ENCODE assay signal across 11 cellular contexts in genomic region chr5:159175547-159175946, GRCh38. TPM values are rescaled to one million over a fixed set of nuclear protein-coding genes. Genes with fewer than 3 reads are reported as not detected.
A peak's percentile ranks its signal among the peaks of the same experiment; 100 is the strongest.
DNase-seq lines count a peak whose midpoint lies in the region; ATAC-seq and TF ChIP-seq lines count a peak whose summit lies in the region.
"Had no signal": no experiment of that assay in that cellular context is flagged by ENCODE, and none has a peak within 500 bp of the region (broad histone marks: within the 10 kb centered on the region; RNA-seq: fewer than 3 reads in every experiment).

No MANE protein-coding gene starts in this region.

- ATAC-seq in DND-41 (ENCODE audit: insufficient read depth, low read depth) (peak; percentile 85), natural killer cell (peak in 2 of 3 donors; percentile 46 to 57), HG03135 (IDR thresholded peaks at IDR 0.05; ENCODE audit: unreplicated experiment) (no peak), GM21825 (IDR thresholded peaks at IDR 0.05; ENCODE audit: unreplicated experiment) (no peak)
- ATAC-seq: Panc1 had no signal

- H3K9me3 ChIP-seq in DND-41 (ENCODE audit: insufficient read depth, low read length, severe bottlenecking), result no peaks in the 10 kb centered on the region
- H3K9me3 ChIP-seq in endodermal cell (ENCODE audit: control insufficient read depth, low read length), result no peaks in the 10 kb centered on the region
- no peaks in the 10 kb centered on the region for H3K9me3 ChIP-seq in sigmoid colon

- H3K4me1 ChIP-seq in DND-41 (ENCODE audit: insufficient read depth, low read length), result peaks cover 11% of the 10 kb centered on the region
- peaks cover 2% of the 10 kb centered on the region for H3K4me1 ChIP-seq in endodermal cell (ENCODE audit: control insufficient read depth, insufficient read depth, low read length)
- peaks cover 0 to 49% (median 29%) of the 10 kb centered on the region in 4 donors for H3K4me1 ChIP-seq in sigmoid colon

- 40 to 79% methylated on average over 1 of the region's 1 CpG for WGBS in endodermal cell (ENCODE audit: insufficient coverage in 1 of 2, insufficient read length in 1 of 2), 2 experiments
- 51 to 64% methylated on average over 1 of the region's 1 CpG for WGBS in sigmoid colon, 2 donors

- H3K27me3 Mint-ChIP-seq in T-helper 1 cell treated with Interleukin-12 subunit alpha and Interleukin-12 subunit beta and Interleukin-4 antibody, amounts not matched to agents 30 μg/mL and 1 μg/mL, for 36 hours (ENCODE audit: low read depth), result no peaks in the 10 kb centered on the region
- H3K27me3 Mint-ChIP-seq in endodermal cell (ENCODE audit: insufficient read depth) (no peaks in the 10 kb centered on the region), natural killer cell (ENCODE audit: low read depth in 2 of 2) (no peaks in the 10 kb centered on the region)

- H3K4me3 ChIP-seq in DND-41 (ENCODE audit: low read depth in 1 of 2, low read length in 2 of 2) (no peak overlapping the region), endodermal cell (ENCODE audit: low read length) (no peak overlapping the region), sigmoid colon (no peak overlapping the region)

- no peak overlapping the region for H3K4me2 ChIP-seq in DND-41 (ENCODE audit: insufficient read depth, low read length)

- H3K4me1 Mint-ChIP-seq in T-helper 1 cell treated with Interleukin-12 subunit alpha and Interleukin-12 subunit beta and Interleukin-4 antibody, amounts not matched to agents 30 μg/mL and 1 μg/mL, for 36 hours (ENCODE audit: low read depth), result peaks cover 45% of the 10 kb centered on the region
- peaks cover 13% of the 10 kb centered on the region for H3K4me1 Mint-ChIP-seq in endodermal cell
- H3K4me1 Mint-ChIP-seq in natural killer cell, result peaks cover 13 to 19% of the 10 kb centered on the region in 2 donors

- H3K9ac ChIP-seq in DND-41 (ENCODE audit: low read depth, low read length) (no peak overlapping the region), endodermal cell (ENCODE audit: extremely low read depth, low read length, poor library complexity, severe bottlenecking) (no peak overlapping the region)

- intact Hi-C loops in natural killer cell (cut with micrococcal nuclease) (no loop called here), sigmoid colon (cut with DNase I) (no loop called here)

- 0 out of 2 replicates have a peak, but pooled peaks cover 6% of the 10 kb centered on the region for H3K79me2 ChIP-seq in DND-41 (ENCODE audit: insufficient read depth, low read length)

- H3K36me3 ChIP-seq in DND-41 (ENCODE audit: insufficient read depth, low read length) (peaks cover 77% of the 10 kb centered on the region), endodermal cell (ENCODE audit: control insufficient read depth, insufficient read depth, low read length) (peaks cover 39% of the 10 kb centered on the region), sigmoid colon (peaks cover 0 to 22% (median 0%) of the 10 kb centered on the region in 4 donors)

- TF ChIP-seq CTCF in DND-41 (IDR thresholded peaks at IDR 0.05; ENCODE audit: borderline replicate concordance, extremely low read depth, low read length, poor library complexity, severe bottlenecking) (no peak), endodermal cell (conservative IDR thresholded peaks at IDR 0.05) (no peak), natural killer cell (IDR thresholded peaks at IDR 0.05) (no peak), sigmoid colon (IDR thresholded peaks at IDR 0.05) (no peak)

- H3K9me3 Mint-ChIP-seq in T-helper 1 cell treated with Interleukin-12 subunit alpha and Interleukin-12 subunit beta and Interleukin-4 antibody, amounts not matched to agents 30 μg/mL and 1 μg/mL, for 36 hours, result no peaks in the 10 kb centered on the region
- H3K9me3 Mint-ChIP-seq in endodermal cell (no peaks in the 10 kb centered on the region), natural killer cell (no peaks in the 10 kb centered on the region)

- H3K36me3 Mint-ChIP-seq in T-helper 1 cell treated with Interleukin-12 subunit alpha and Interleukin-12 subunit beta and Interleukin-4 antibody, amounts not matched to agents 30 μg/mL and 1 μg/mL, for 36 hours (ENCODE audit: low read depth), result peaks cover 39% of the 10 kb centered on the region
- peaks cover 15% of the 10 kb centered on the region for H3K36me3 Mint-ChIP-seq in endodermal cell (ENCODE audit: low read depth)
- no peaks in the 10 kb centered on the region for H3K36me3 Mint-ChIP-seq in natural killer cell

- H3K27ac ChIP-seq in DND-41 (ENCODE audit: low read length) (no peak overlapping the region), endodermal cell (ENCODE audit: low read depth, low read length) (no peak overlapping the region), sigmoid colon (peak overlapping the region in 1 of 4 donors; percentile 27)

- TF ChIP-seq EP300 in sigmoid colon (IDR thresholded peaks at IDR 0.05), result no peak

- H3K4me3 Mint-ChIP-seq in T-helper 1 cell treated with Interleukin-12 subunit alpha and Interleukin-12 subunit beta and Interleukin-4 antibody, amounts not matched to agents 30 μg/mL and 1 μg/mL, for 36 hours, result peak overlapping the region; percentile 63
- no peak overlapping the region for H3K4me3 Mint-ChIP-seq in endodermal cell
- no peak overlapping the region for H3K4me3 Mint-ChIP-seq in natural killer cell

- DNase-seq in DND-41, result no peak
- DNase-seq in endodermal cell, result no peak
- no peak for DNase-seq in natural killer cell
- DNase-seq in stimulated activated CD8-positive, alpha-beta memory T cell treated with anti-CD3 and anti-CD28 coated beads, Interleukin-4, amount 100 ng/mL, for 48 hours, result no peak
- no peak for DNase-seq in sigmoid colon
- DNase-seq: NCI-H1105 treated with DMSO at 0.1 percent for 48 hours; stimulated activated CD4-positive, alpha-beta T cell treated with anti-CD3 and anti-CD28 coated beads, Interleukin-2, amount 100 ng/mL, for 24 hours had no signal

- H3K27me3 ChIP-seq in DND-41 (ENCODE audit: insufficient read depth, low read length, poor library complexity) (no peaks in the 10 kb centered on the region), endodermal cell (ENCODE audit: control insufficient read depth, insufficient read depth, low read length, poor library complexity, severe bottlenecking) (no peaks in the 10 kb centered on the region), sigmoid colon (no peaks in the 10 kb centered on the region)

- H4K20me1 ChIP-seq in DND-41 (ENCODE audit: insufficient read depth, low read length), result peaks cover 10% of the 10 kb centered on the region; the same call in 1 of the 2 replicates

- H3K27ac Mint-ChIP-seq in T-helper 1 cell treated with Interleukin-12 subunit alpha and Interleukin-12 subunit beta and Interleukin-4 antibody, amounts not matched to agents 30 μg/mL and 1 μg/mL, for 36 hours, result peak overlapping the region; percentile 58
- peak overlapping the region; percentile 53 for H3K27ac Mint-ChIP-seq in endodermal cell
- peak overlapping the region; percentile 43 to 66 for H3K27ac Mint-ChIP-seq in natural killer cell

- no peak overlapping the region for H2AFZ ChIP-seq in DND-41 (ENCODE audit: low read depth, low read length)

- no peak for TF ChIP-seq POLR2A in sigmoid colon (IDR thresholded peaks at IDR 0.05)

RNA-seq across cellular contexts. Expression of gene RNF145, which starts 33.8 kb away (rescaled TPM):
- total RNA-seq in endodermal cell (10 to 100 TPM; 50.2 to 50.4 TPM), natural killer cell (10 to 100 TPM; 29.8 to 40.4 (median 38.4) TPM), sigmoid colon (10 to 100 TPM; 30.4 to 54.2 (median 39.5) TPM)
- 77.2 TPM for polyA plus RNA-seq in endodermal cell (2013, experiment 1 of 2)
- polyA plus RNA-seq in endodermal cell (2013, experiment 2 of 2), result 75.5 TPM
- polyA plus RNA-seq in sigmoid colon, result 10 to 100 TPM in 2 of 3 donors, 1 to 10 TPM in 1; 6.5 to 91.0 (median 13.2) TPM

Comparison
In these comparisons a context has a peak if more than half of its experiments do, and no peak if none do; other contexts are left out.
1. ATAC-seq: peak in DND-41 (single experiment) and natural killer cell (2 of 3); none in HG03135 (single experiment) and GM21825 (single experiment).
2. Peak in every context shown above with its lines, with median percentiles within 50 percentile points of each other: H3K27ac Mint-ChIP-seq.